8 cellular contexts compared by ENCODE assay signal in genomic region chr22:31970490-31971444, GRCh38. TPM values are rescaled to one million over a fixed set of nuclear protein-coding genes. Genes with fewer than 3 reads are reported as not detected.
DNase-seq lines count a peak whose midpoint lies in the region; ATAC-seq and TF ChIP-seq lines count a peak whose summit lies in the region.

No MANE protein-coding gene starts in this region.

- DNase-seq in BJ (ENCODE audit: low read depth) (no peak), KG1 (lab: John Stamatoyannopoulos, UW) (peak; percentile 31), RWPE1 (ENCODE audit: low spot score) (peak; percentile 85), fibroblast of villous mesenchyme (ENCODE audit: low read depth) (peak; percentile 61), neural crest cell (ENCODE audit: low read depth, low spot score) (peak; percentile 97)
- DNase-seq in activated effector memory CD4-positive, alpha-beta T cell treated with anti-CD3 and anti-CD28 coated beads, Interleukin-2, amount 50 U/mL, for 16 hours, result peak; percentile 96
- DNase-seq in stimulated activated naive CD8-positive, alpha-beta T cell treated with anti-CD3 and anti-CD28 coated beads, Interleukin-15, amount 100 ng/mL, for 72 hours, result peak; percentile 88 to 90

- peak overlapping the region; percentile 49 for H3K4me3 ChIP-seq in BJ (ENCODE audit: low read depth, low read length)
- H3K4me3 ChIP-seq in fibroblast of villous mesenchyme (ENCODE audit: low read depth, low read length), result peak overlapping the region; percentile 64

- TF ChIP-seq CTCF in BJ (IDR thresholded peaks at IDR 0.05; ENCODE audit: insufficient read depth, low read depth, low read length) (peak; percentile 98), RWPE1 (conservative IDR thresholded peaks at IDR 0.05; ENCODE audit: low read depth) (peak; percentile 91), fibroblast of villous mesenchyme (IDR thresholded peaks at IDR 0.05; ENCODE audit: insufficient read depth, low read depth, low read length) (peak; percentile 92), neural crest cell (conservative IDR thresholded peaks at IDR 0.05) (peak; percentile 90)

- H3K36me3 Mint-ChIP-seq in neural crest cell (ENCODE audit: low read depth), result no peaks in the 10 kb centered on the region

- H3K27me3 Mint-ChIP-seq in neural crest cell (ENCODE audit: low read depth), result peaks cover 11% of the 10 kb centered on the region
- H3K27me3 Mint-ChIP-seq in stimulated activated naive CD8-positive, alpha-beta T cell treated with anti-CD3 and anti-CD28 coated beads, Interleukin-15, amount 100 ng/mL, for 72 hours, result peaks cover 8% of the 10 kb centered on the region

- POLR2A ChIA-PET in BJ (lab: Charles Lee) (no interaction called here), RWPE1 (lab: Yijun Ruan, JAX; ENCODE audit: low non-redundant PET) (no interaction called here)

- H3K27ac ChIP-seq in RWPE1, result 0 out of 2 replicates have a peak overlapping the region, but pooled peaks have one; percentile 26

- peaks cover 6% of the 10 kb centered on the region for H3K4me1 Mint-ChIP-seq in neural crest cell
- H3K4me1 Mint-ChIP-seq in stimulated activated naive CD8-positive, alpha-beta T cell treated with anti-CD3 and anti-CD28 coated beads, Interleukin-15, amount 100 ng/mL, for 72 hours, result peaks cover 16% of the 10 kb centered on the region

- peak; percentile 55 for ATAC-seq in GM19328 (IDR thresholded peaks at IDR 0.05; ENCODE audit: unreplicated experiment)
- peak; percentile 90 for ATAC-seq in stimulated activated naive CD8-positive, alpha-beta T cell treated with anti-CD3 and anti-CD28 coated beads, Interleukin-15, amount 100 ng/mL, for 72 hours

- H3K9me3 Mint-ChIP-seq in neural crest cell, result no peaks in the 10 kb centered on the region
- no peaks in the 10 kb centered on the region for H3K9me3 Mint-ChIP-seq in stimulated activated naive CD8-positive, alpha-beta T cell treated with anti-CD3 and anti-CD28 coated beads, Interleukin-15, amount 100 ng/mL, for 72 hours

- peak overlapping the region; percentile 70 for H3K4me3 Mint-ChIP-seq in neural crest cell
- peak overlapping the region; percentile 78 to 88 for H3K4me3 Mint-ChIP-seq in stimulated activated naive CD8-positive, alpha-beta T cell treated with anti-CD3 and anti-CD28 coated beads, Interleukin-15, amount 100 ng/mL, for 72 hours

- H3K36me3 ChIP-seq in BJ (ENCODE audit: control insufficient read depth, insufficient read depth, low read length), result no peaks in the 10 kb centered on the region

- no peaks in the 10 kb centered on the region for H3K27me3 ChIP-seq in BJ (ENCODE audit: control insufficient read depth, insufficient read depth, low read length)

- no peak overlapping the region for H3K27ac Mint-ChIP-seq in neural crest cell (ENCODE audit: unreplicated experiment)
- no peak overlapping the region for H3K27ac Mint-ChIP-seq in stimulated activated naive CD8-positive, alpha-beta T cell treated with anti-CD3 and anti-CD28 coated beads, Interleukin-15, amount 100 ng/mL, for 72 hours

- CTCF ChIA-PET in BJ (lab: Yijun Ruan, JAX) (interaction anchor here (0.6 to 3.0 kb wide), 40 partner anchors 8 to 1022 kb away, joined by 3 to 23 read pairs (median 4); partner anchors contain the start of genes DEPDC5 and PISD), RWPE1 (lab: Yijun Ruan, JAX) (interaction anchor here (0.5 to 1.8 kb wide), 28 partner anchors 8 to 1377 kb away, joined by 3 to 6 read pairs (median 4); partner anchors contain the start of gene PISD)

RNA-seq across cellular contexts. Expression of gene YWHAH, which starts 26.4 kb away (rescaled TPM):
- 140 and 146 TPM in 2 replicates for polyA plus RNA-seq in BJ (2011; rRNA removed)
- 73.7 and 83.5 TPM in 2 replicates for polyA minus RNA-seq in BJ (2011; rRNA and poly(A)+ RNA removed)
- total RNA-seq in fibroblast of villous mesenchyme, result 131 and 140 TPM in 2 replicates
- 154 and 162 TPM in 2 replicates for total RNA-seq in neural crest cell
